In genomic region chr3:59575113-59576001, GRCh38 we compare ENCODE assay signal across 8 cellular contexts.
DNase-seq lines count a peak whose midpoint lies in the region; ATAC-seq and TF ChIP-seq lines count a peak whose summit lies in the region.

No MANE protein-coding gene starts in this region.

- peak; percentile 80 for ATAC-seq in GM21423 (IDR thresholded peaks at IDR 0.05; ENCODE audit: unreplicated experiment)

- no peaks in the 10 kb centered on the region for H3K4me1 ChIP-seq in OCI-LY7 (ENCODE audit: insufficient read depth, low read length, poor library complexity, severe bottlenecking)

- H3K4me2 ChIP-seq in OCI-LY7 (ENCODE audit: low read length): no peak overlapping the region

- DNase-seq in Calu3 (peak; percentile 80), OCI-LY7 (ENCODE audit: low spot score) (peak; percentile 74), activated T-cell treated with anti-CD3 and anti-CD28 coated beads for 4 hours (peak; percentile 85), fibroblast of gingiva (ENCODE audit: low read depth) (peak; percentile 61)
- DNase-seq in stimulated activated naive CD4-positive, alpha-beta T cell (lab: John Stamatoyannopoulos, UW): peak; percentile 64 to 91 (median 76)

- H3K4me1 Mint-ChIP-seq in Calu3 (ENCODE audit: low read depth, unreplicated experiment) (no peaks in the 10 kb centered on the region), nephron (peaks cover 19% of the 10 kb centered on the region)

- H3K4me3 Mint-ChIP-seq in Calu3 (ENCODE audit: low read depth, unreplicated experiment) (no peak overlapping the region), nephron (no peak overlapping the region)

- H3K79me2 ChIP-seq in OCI-LY7 (ENCODE audit: insufficient read depth, low read depth, low read length): no peaks in the 10 kb centered on the region

- H3K27ac Mint-ChIP-seq in Calu3 (ENCODE audit: unreplicated experiment): no peak overlapping the region
- H3K27ac Mint-ChIP-seq in nephron: no peak overlapping the region

- no peak overlapping the region for H2AFZ ChIP-seq in OCI-LY7 (ENCODE audit: low read length)

- H3K36me3 ChIP-seq in OCI-LY7 (ENCODE audit: insufficient read depth, low read length): no peaks in the 10 kb centered on the region

- intact Hi-C loops in Calu3 (cut with micrococcal nuclease; ENCODE audit: unreplicated experiment): loop anchor here (2.0 to 10.0 kb wide), 4 partner anchors 281 to 1809 kb away; no protein-coding TSS in a partner anchor
- intact Hi-C loops in OCI-LY7 (cut with micrococcal nuclease; ENCODE audit: unreplicated experiment): loop anchor here (1.0 to 10.0 kb wide), 2 partner anchors 261 to 282 kb away; no protein-coding TSS in a partner anchor

- no peaks in the 10 kb centered on the region for H3K9me3 ChIP-seq in OCI-LY7 (ENCODE audit: low read length)

- CTCF ChIA-PET in Calu3 (lab: Charles Lee): interaction anchor here (0.5 to 1.5 kb wide), 3 partner anchors 282 to 1806 kb away, joined by 4 to 5 read pairs (median 5); no protein-coding TSS in a partner anchor
- CTCF ChIA-PET in OCI-LY7 (lab: Charles Lee; ENCODE audit: unreplicated experiment): interaction anchor here (1.5 kb wide), 1 partner anchor 262 kb away, joined by 4 read pairs; no protein-coding TSS in a partner anchor

- H3K4me3 ChIP-seq in OCI-LY7 (ENCODE audit: low read depth, low read length, poor library complexity, severe bottlenecking): no peak overlapping the region

- BruUV-seq in Calu3 (replicated peaks; lab: Mats Ljungman, UMichigan) (no TSS peak), OCI-LY7 (replicated peaks; lab: Mats Ljungman, UMichigan) (no TSS peak)

- H3K27me3 Mint-ChIP-seq in Calu3 (ENCODE audit: unreplicated experiment): peaks cover 8% of the 10 kb centered on the region
- H3K27me3 Mint-ChIP-seq in nephron (ENCODE audit: low read depth): peaks cover 16% of the 10 kb centered on the region

- H3K36me3 Mint-ChIP-seq in Calu3 (ENCODE audit: insufficient read depth, unreplicated experiment) (no peaks in the 10 kb centered on the region), nephron (ENCODE audit: low read depth) (no peaks in the 10 kb centered on the region)

- peak; percentile 80 for TF ChIP-seq CTCF in Calu3 (IDR thresholded peaks at IDR 0.05; ENCODE audit: unreplicated experiment)
- TF ChIP-seq CTCF in OCI-LY7 (conservative IDR thresholded peaks at IDR 0.05; ENCODE audit: low read length): peak; percentile 96
- peak; percentile 95 to 97 (median 96) for TF ChIP-seq CTCF in nephron (IDR thresholded peaks at IDR 0.05; ENCODE audit: unreplicated experiment in 3 of 3)

- no peaks in the 10 kb centered on the region for H4K20me1 ChIP-seq in OCI-LY7 (ENCODE audit: insufficient read depth, low read length)

- TF ChIP-seq EP300 in Ishikawa (IDR thresholded peaks at IDR 0.05; ENCODE audit: borderline replicate concordance): no peak

- H3K9me3 Mint-ChIP-seq in Calu3 (ENCODE audit: low read depth, unreplicated experiment): peaks cover 2% of the 10 kb centered on the region
- no peaks in the 10 kb centered on the region for H3K9me3 Mint-ChIP-seq in nephron

- TF ChIP-seq RAD21 in Ishikawa (IDR thresholded peaks at IDR 0.05; ENCODE audit: low read depth): peak; percentile 85

- H3K9me2 ChIP-seq in OCI-LY7 (ENCODE audit: insufficient read depth, low read length): no peaks in the 10 kb centered on the region

- POLR2A ChIA-PET in OCI-LY7 (lab: Charles Lee): interaction anchor here (0.5 kb wide), 1 partner anchor 976 kb away, joined by 3 read pairs; no protein-coding TSS in a partner anchor

- no peak overlapping the region for H3K27ac ChIP-seq in OCI-LY7 (ENCODE audit: low read depth, low read length, poor library complexity, severe bottlenecking)

TF ChIP-seq in Ishikawa, 13 proteins besides CTCF, POLR2A, EP300 and RAD21:
- no peak for TF ChIP-seq TEAD4 (IDR thresholded peaks at IDR 0.05)
- no peak for TF ChIP-seq FOXM1 (IDR thresholded peaks at IDR 0.05; ENCODE audit: borderline replicate concordance, low read depth)
- no peak for TF ChIP-seq TCF12 (IDR thresholded peaks at IDR 0.05; ENCODE audit: low read depth)
- TF ChIP-seq USF1 (IDR thresholded peaks at IDR 0.05): no peak
- no peak for TF ChIP-seq EGR1 (IDR thresholded peaks at IDR 0.05)
- no peak for TF ChIP-seq YY1 (IDR thresholded peaks at IDR 0.05; ENCODE audit: low read depth)
- TF ChIP-seq CEBPB (IDR thresholded peaks at IDR 0.05): no peak
- no peak for TF ChIP-seq ZBTB7A (IDR thresholded peaks at IDR 0.05; ENCODE audit: low read depth)
- TF ChIP-seq CREB1 (IDR thresholded peaks at IDR 0.05; ENCODE audit: low read depth): no peak
